ENCODE assay signal across 21 cellular contexts in genomic region chr9:135530146-135530545, GRCh38. TPM values are rescaled to one million over a fixed set of nuclear protein-coding genes. Genes with fewer than 3 reads are reported as not detected.
"Had no signal": no experiment of that assay in that cellular context is flagged by ENCODE, and none has a peak within 500 bp of the region (broad histone marks: within the 10 kb centered on the region; RNA-seq: fewer than 3 reads in every experiment).

No MANE protein-coding gene starts in this region.

- H3K4me1 ChIP-seq: body of pancreas, pancreas, right lobe of liver had no signal

- H3K36me3 ChIP-seq: neutrophil, pancreas, right lobe of liver had no signal

- DNase-seq: activated CD4-positive, alpha-beta T cell treated with anti-CD3 and anti-CD28 coated beads, Interleukin-2, amount 10 ng/mL, durations not matched to agents 24 days and 14 days; activated naive CD4-positive, alpha-beta T cell treated with anti-CD3 and anti-CD28 coated beads for 36 hours; activated T-cell treated with anti-CD3 and anti-CD28 coated beads for 4 hours; body of pancreas; foreskin fibroblast; naive thymus-derived CD4-positive, alpha-beta T cell; pancreas; right lobe of liver; stimulated activated CD4-positive, alpha-beta T cell treated with anti-CD3 and anti-CD28 coated beads, Interleukin-4, amount 100 ng/mL, for 24 hours; T1000 had no signal

- H3K27me3 ChIP-seq: body of pancreas, pancreas, right lobe of liver had no signal

- H3K27ac ChIP-seq: body of pancreas, dorsolateral prefrontal cortex, epithelial cell of prostate, neutrophil, pancreas, right lobe of liver had no signal

- ATAC-seq: body of pancreas; naive thymus-derived CD4-positive, alpha-beta T cell; pancreas; right lobe of liver; stimulated activated memory B cell treated with anti-CD40 and anti-IgM and Interleukin-4, amounts not matched to agents 10 μg/mL and 1 μg/mL and 100 μg/mL, for 72 hours had no signal

- H3K9me3 ChIP-seq: body of pancreas, neutrophil, pancreas, right lobe of liver had no signal

- H3K4me3 ChIP-seq: body of pancreas, dorsolateral prefrontal cortex, pancreas, right lobe of liver had no signal

RNA-seq across cellular contexts. Expression of gene LCN1, which starts 8.9 kb away (rescaled TPM):
- total RNA-seq: activated CD4-positive, alpha-beta T cell treated with anti-CD3 and anti-CD28 coated beads, Interleukin-2, amount 10 ng/mL, durations not matched to agents 24 days and 14 days; activated T-helper 1 cell treated with anti-CD3 and anti-CD28 coated beads, Interleukin-12 subunit alpha, Interleukin-12 subunit beta, Interleukin-2, Interleukin-4 antibody, amounts not matched to agents 30 ng/mL and 10 ng/mL and 1 ng/mL, durations not matched to agents 14 hours and 24 hours and 36 hours; body of pancreas; cardiac septum; glomerular endothelial cell; liver; mucosa of gallbladder; naive thymus-derived CD4-positive, alpha-beta T cell; pancreas; right lobe of liver; T-helper 1 cell treated with Interleukin-12 subunit alpha and Interleukin-12 subunit beta and Interleukin-4 antibody, amounts not matched to agents 30 ng/mL and 1 ng/mL, for 36 hours; urinary bladder had no signal

RNA-seq across cellular contexts. Expression of gene OBP2A, which starts 15.8 kb away (rescaled TPM):
- total RNA-seq: activated CD4-positive, alpha-beta T cell treated with anti-CD3 and anti-CD28 coated beads, Interleukin-2, amount 10 ng/mL, durations not matched to agents 24 days and 14 days; activated naive CD4-positive, alpha-beta T cell treated with anti-CD3 and anti-CD28 coated beads for 36 hours; activated T-helper 1 cell treated with anti-CD3 and anti-CD28 coated beads, Interleukin-12 subunit alpha, Interleukin-12 subunit beta, Interleukin-2, Interleukin-4 antibody, amounts not matched to agents 30 ng/mL and 10 ng/mL and 1 ng/mL, durations not matched to agents 14 hours and 24 hours and 36 hours; body of pancreas; cardiac septum; glomerular endothelial cell; liver; mucosa of gallbladder; naive thymus-derived CD4-positive, alpha-beta T cell; pancreas; right lobe of liver; T-helper 1 cell treated with Interleukin-12 subunit alpha and Interleukin-12 subunit beta and Interleukin-4 antibody, amounts not matched to agents 30 ng/mL and 1 ng/mL, for 36 hours; urinary bladder had no signal

RNA-seq across cellular contexts. Expression of gene PAEP, which starts 31.4 kb away (rescaled TPM):
- total RNA-seq: activated CD4-positive, alpha-beta T cell treated with anti-CD3 and anti-CD28 coated beads, Interleukin-2, amount 10 ng/mL, durations not matched to agents 24 days and 14 days; activated naive CD4-positive, alpha-beta T cell treated with anti-CD3 and anti-CD28 coated beads for 36 hours; activated T-helper 1 cell treated with anti-CD3 and anti-CD28 coated beads, Interleukin-12 subunit alpha, Interleukin-12 subunit beta, Interleukin-2, Interleukin-4 antibody, amounts not matched to agents 30 ng/mL and 10 ng/mL and 1 ng/mL, durations not matched to agents 14 hours and 24 hours and 36 hours; body of pancreas; cardiac septum; dorsolateral prefrontal cortex; glomerular endothelial cell; liver; mucosa of gallbladder; naive thymus-derived CD4-positive, alpha-beta T cell; pancreas; right lobe of liver; T-helper 1 cell treated with Interleukin-12 subunit alpha and Interleukin-12 subunit beta and Interleukin-4 antibody, amounts not matched to agents 30 ng/mL and 1 ng/mL, for 36 hours; urinary bladder had no signal
